Comparison of ENCODE assay signal across 8 cellular contexts in the genomic region with DNA sequence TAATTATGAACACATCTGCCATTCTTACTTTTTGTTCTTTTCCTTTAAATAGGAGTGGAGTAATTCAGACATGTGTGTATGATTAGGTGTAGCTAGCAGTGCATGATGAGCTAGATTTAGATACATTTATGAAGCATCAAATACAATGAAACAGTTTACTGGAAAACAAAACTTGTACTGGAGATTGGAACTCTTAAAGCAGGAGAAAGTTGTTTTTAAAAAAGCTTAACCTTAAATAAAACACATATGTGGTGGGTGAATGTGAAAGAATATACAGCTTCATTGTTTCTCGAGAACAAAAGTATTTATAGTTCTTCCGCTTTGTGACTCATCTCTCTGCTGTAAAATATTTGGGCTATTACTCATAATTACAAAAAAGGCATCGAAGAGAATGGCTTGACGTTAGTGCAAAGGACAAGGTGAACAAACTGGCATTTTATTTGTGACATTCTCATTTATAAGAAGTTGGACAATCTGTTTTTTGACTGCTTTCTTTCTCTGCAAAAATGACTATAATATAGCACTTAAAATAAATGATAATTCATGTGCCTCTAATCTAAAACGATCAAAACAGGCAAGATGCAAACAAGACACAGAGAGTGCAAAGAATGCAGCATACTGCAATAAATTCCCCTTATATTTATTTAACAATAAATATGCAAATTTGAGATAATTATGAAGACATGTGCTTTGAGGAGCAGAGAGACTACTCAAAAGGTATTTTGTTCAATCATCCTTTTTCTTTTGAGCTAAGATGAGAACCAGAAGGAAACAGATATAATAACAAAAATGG.
DNase-seq lines count a peak whose midpoint lies in the region; ATAC-seq and FAIRE-seq lines count a peak whose summit lies in the region.

No MANE protein-coding gene starts in this region.

- intact Hi-C loops in posterior cingulate gyrus (cut with DNase I) = no loop called here

- peak; percentile 57 for FAIRE-seq in GM18507 (lab: Jason Lieb, UNC)
- peak; percentile 74 for FAIRE-seq in RCC 7860 (lab: Jason Lieb, UNC)
- FAIRE-seq in frontal cortex (lab: Jason Lieb, UNC) = no peak

- peak; percentile 76 for ATAC-seq in HG02852 (IDR thresholded peaks at IDR 0.05; ENCODE audit: unreplicated experiment)
- ATAC-seq in HG03097 (IDR thresholded peaks at IDR 0.05; ENCODE audit: low FRiP score, unreplicated experiment) = no peak

- DNase-seq in GM18507 (ENCODE audit: extremely low spot score, insufficient read length, low read depth) = no peak
- peak; percentile 50 for DNase-seq in RCC 7860 (ENCODE audit: low spot score)
- DNase-seq in kidney tubule cell (ENCODE audit: low spot score) = peak; percentile 63
- DNase-seq in frontal cortex (ENCODE audit: low spot score in 2 of 2) = no peak
- DNase-seq in posterior cingulate gyrus = no peak
- DNase-seq in activated CD4-positive, alpha-beta T cell treated with anti-CD3 and anti-CD28 coated beads for 48 hours = no peak

Comparison
In these comparisons a context has a peak if more than half of its experiments do, and no peak if none do; other contexts are left out.
1. DNase-seq: peak in RCC 7860 (single experiment) and kidney tubule cell (single experiment); none in GM18507 (single experiment), frontal cortex (0 of 2), posterior cingulate gyrus (0 of 10) and activated CD4-positive, alpha-beta T cell treated with anti-CD3 and anti-CD28 coated beads for 48 hours (single experiment).